In genomic region chr4:93157984-93158383, GRCh38 we compare ENCODE assay signal across 1 cellular context.
TF ChIP-seq lines count a peak whose summit lies in the region.

No MANE protein-coding gene starts in this region.

TF ChIP-seq in Ishikawa, 13 proteins besides CTCF, POLR2A, EP300 and RAD21 (continued from another document):
- TF ChIP-seq REST (IDR thresholded peaks at IDR 0.05; ENCODE audit: low read depth) (no peak), TAF1 (IDR thresholded peaks at IDR 0.05; ENCODE audit: low read depth) (no peak), MAX (IDR thresholded peaks at IDR 0.05) (no peak), ZBTB7A (IDR thresholded peaks at IDR 0.05; ENCODE audit: low read depth) (no peak), YY1 (IDR thresholded peaks at IDR 0.05; ENCODE audit: low read depth) (no peak), FOXM1 (IDR thresholded peaks at IDR 0.05; ENCODE audit: borderline replicate concordance, low read depth) (no peak)
